ENCODE assay signal across 18 cellular contexts in genomic region chr3:190320594-190321362, GRCh38. TPM values are rescaled to one million over a fixed set of nuclear protein-coding genes. Genes with fewer than 3 reads are reported as not detected.
DNase-seq lines count a peak whose midpoint lies in the region; ATAC-seq and TF ChIP-seq lines count a peak whose summit lies in the region.
"Had no signal": no experiment of that assay in that cellular context is flagged by ENCODE, and none has a peak within 500 bp of the region (broad histone marks: within the 10 kb centered on the region; RNA-seq: fewer than 3 reads in every experiment).

No MANE protein-coding gene starts in this region.

- no peak for TF ChIP-seq CTCF in activated CD8-positive, alpha-beta T cell treated with anti-CD3 and anti-CD28 coated beads for 36 hours (IDR thresholded peaks at IDR 0.05)
- TF ChIP-seq CTCF in brain (conservative IDR thresholded peaks at IDR 0.05) (no peak), liver (IDR thresholded peaks at IDR 0.05; ENCODE audit: low read depth, low read length, missing input control) (no peak), type B pancreatic cell (conservative IDR thresholded peaks at IDR 0.05) (no peak)

- CTCF ChIA-PET in activated CD8-positive, alpha-beta T cell treated with anti-CD3 and anti-CD28 coated beads for 36 hours (lab: Charles Lee): interaction anchor here (1.0 to 4.0 kb wide), 12 partner anchors 8 to 124 kb away, joined by 3 to 36 read pairs (median 12); no protein-coding TSS in a partner anchor
- CTCF ChIA-PET in activated CD8-positive, alpha-beta T cell treated with anti-CD3 and anti-CD28 coated beads, Interleukin-2, amount 10 ng/mL, durations not matched to agents 7 days and 5 days (lab: Charles Lee): interaction anchor here (1.3 to 3.3 kb wide), 8 partner anchors 12 to 359 kb away, joined by 4 to 20 read pairs (median 11); no protein-coding TSS in a partner anchor

- H3K36me3 ChIP-seq in liver (ENCODE audit: control insufficient read depth in 4 of 4, insufficient read depth in 3 of 4, low read depth in 1 of 4, low read length in 3 of 4): no peaks in the 10 kb centered on the region
- H3K36me3 ChIP-seq: heart left ventricle, left ventricle myocardium inferior, neutrophil, tibial artery had no signal

- peak overlapping the region; percentile 87 to 90 (median 89) for H3K4me3 ChIP-seq in liver (ENCODE audit: low read depth in 1 of 3, low read length in 3 of 3)

- 33% methylated on average over 7 of the region's 7 CpGs for WGBS in liver

- no peaks in the 10 kb centered on the region for H3K27me3 ChIP-seq in liver (ENCODE audit: control insufficient read depth in 4 of 4, insufficient read depth in 4 of 4, low read length in 3 of 4)

- peaks cover 32% of the 10 kb centered on the region for H3K27me3 Mint-ChIP-seq in activated CD8-positive, alpha-beta T cell treated with anti-CD3 and anti-CD28 coated beads for 36 hours
- peaks cover 37% of the 10 kb centered on the region for H3K27me3 Mint-ChIP-seq in activated CD8-positive, alpha-beta T cell treated with anti-CD3 and anti-CD28 coated beads, Interleukin-2, amount 10 ng/mL, durations not matched to agents 7 days and 5 days (ENCODE audit: low read depth)
- H3K27me3 Mint-ChIP-seq in brain (peaks cover 37% of the 10 kb centered on the region), type B pancreatic cell (peaks cover 47% of the 10 kb centered on the region)

- no peak for DNase-seq in activated CD8-positive, alpha-beta T cell treated with anti-CD3 and anti-CD28 coated beads for 36 hours
- DNase-seq in activated CD8-positive, alpha-beta T cell treated with anti-CD3 and anti-CD28 coated beads, Interleukin-2, amount 10 ng/mL, durations not matched to agents 7 days and 5 days: no peak
- DNase-seq in type B pancreatic cell (ENCODE audit: extremely low spot score, unreplicated experiment): no peak
- DNase-seq in SKM-1 treated with dmso at 0.1 percent for 144 hours (lab: John Stamatoyannopoulos, UW; ENCODE audit: unreplicated experiment): no peak
- no peak for DNase-seq in NCI-H146 treated with DMSO at 0.1 percent for 48 hours (lab: John Stamatoyannopoulos, UW; ENCODE audit: unreplicated experiment)
- DNase-seq: activated B cell treated with CpG ODN at 0.5 μM for 24 hours; anterior cingulate cortex; effector memory CD8-positive, alpha-beta T cell; heart left ventricle; Kasumi-1; left ventricle myocardium inferior; NCI-H2029 treated with DMSO at 0.1 percent for 48 hours; SK-N-SH; tibial artery had no signal

- H3K4me1 ChIP-seq in liver (ENCODE audit: control insufficient read depth in 4 of 4, insufficient read depth in 4 of 4, low read length in 3 of 4): peaks cover 0 to 44% (median 19%) of the 10 kb centered on the region in 4 donors

- no peak for TF ChIP-seq RAD21 in liver (IDR thresholded peaks at IDR 0.05)

- H3K9me3 Mint-ChIP-seq in activated CD8-positive, alpha-beta T cell treated with anti-CD3 and anti-CD28 coated beads for 36 hours: no peaks in the 10 kb centered on the region
- H3K9me3 Mint-ChIP-seq in activated CD8-positive, alpha-beta T cell treated with anti-CD3 and anti-CD28 coated beads, Interleukin-2, amount 10 ng/mL, durations not matched to agents 7 days and 5 days (ENCODE audit: insufficient read depth): no peaks in the 10 kb centered on the region
- H3K9me3 Mint-ChIP-seq in brain: no peaks in the 10 kb centered on the region
- no peaks in the 10 kb centered on the region for H3K9me3 Mint-ChIP-seq in type B pancreatic cell
- H3K9me3 Mint-ChIP-seq: activated B cell treated with CpG ODN at 0.5 μM for 24 hours; effector memory CD8-positive, alpha-beta T cell had no signal

- intact Hi-C loops in activated CD8-positive, alpha-beta T cell treated with anti-CD3 and anti-CD28 coated beads for 36 hours (cut with micrococcal nuclease): loop anchor here (5.0 to 10.0 kb wide), 2 partner anchors 93 to 356 kb away; no protein-coding TSS in a partner anchor

- POLR2A ChIA-PET in activated CD8-positive, alpha-beta T cell treated with anti-CD3 and anti-CD28 coated beads for 36 hours (lab: Charles Lee): no interaction called here
- POLR2A ChIA-PET in activated CD8-positive, alpha-beta T cell treated with anti-CD3 and anti-CD28 coated beads, Interleukin-2, amount 10 ng/mL, durations not matched to agents 7 days and 5 days (lab: Charles Lee): interaction anchor here (0.9 kb wide), 1 partner anchor 14 kb away, joined by 3 read pairs; no protein-coding TSS in a partner anchor

- no peaks in the 10 kb centered on the region for H3K9me3 ChIP-seq in liver (ENCODE audit: control insufficient read depth in 4 of 4, low read length in 3 of 4)
- H3K9me3 ChIP-seq: heart left ventricle, left ventricle myocardium inferior, neutrophil, SK-N-SH, tibial artery had no signal

- ATAC-seq in activated CD8-positive, alpha-beta T cell treated with anti-CD3 and anti-CD28 coated beads for 36 hours: no peak
- ATAC-seq in activated CD8-positive, alpha-beta T cell treated with anti-CD3 and anti-CD28 coated beads, Interleukin-2, amount 10 ng/mL, durations not matched to agents 7 days and 5 days: no peak
- no peak for ATAC-seq in HG02798 (IDR thresholded peaks at IDR 0.05; ENCODE audit: poor library complexity, unreplicated experiment)
- ATAC-seq: effector memory CD8-positive, alpha-beta T cell had no signal

- H3K27ac ChIP-seq in liver (ENCODE audit: low read depth in 1 of 2, low read length in 2 of 2): peak overlapping the region; percentile 84 to 92
- H3K27ac ChIP-seq: heart left ventricle, left ventricle myocardium inferior, neutrophil, tibial artery had no signal

- peak overlapping the region; percentile 96 to 99 for H3K9ac ChIP-seq in liver (ENCODE audit: low read depth in 1 of 2, low read length in 2 of 2)
- H3K9ac ChIP-seq: SK-N-SH had no signal

- peak overlapping the region; percentile 24 for H3K4me3 Mint-ChIP-seq in activated CD8-positive, alpha-beta T cell treated with anti-CD3 and anti-CD28 coated beads for 36 hours
- no peak overlapping the region for H3K4me3 Mint-ChIP-seq in activated CD8-positive, alpha-beta T cell treated with anti-CD3 and anti-CD28 coated beads, Interleukin-2, amount 10 ng/mL, durations not matched to agents 7 days and 5 days
- H3K4me3 Mint-ChIP-seq in brain: peak overlapping the region in 4 of 5 experiments; percentile 35 to 90 (median 82)
- peak overlapping the region; percentile 81 for H3K4me3 Mint-ChIP-seq in type B pancreatic cell
- H3K4me3 Mint-ChIP-seq: activated B cell treated with CpG ODN at 0.5 μM for 24 hours had no signal

- no peak overlapping the region for H3K27ac Mint-ChIP-seq in activated CD8-positive, alpha-beta T cell treated with anti-CD3 and anti-CD28 coated beads for 36 hours
- no peak overlapping the region for H3K27ac Mint-ChIP-seq in activated CD8-positive, alpha-beta T cell treated with anti-CD3 and anti-CD28 coated beads, Interleukin-2, amount 10 ng/mL, durations not matched to agents 7 days and 5 days
- H3K27ac Mint-ChIP-seq in brain: peak overlapping the region in 1 of 5 experiments; percentile 35
- H3K27ac Mint-ChIP-seq in type B pancreatic cell: no peak overlapping the region
- H3K27ac Mint-ChIP-seq: activated B cell treated with CpG ODN at 0.5 μM for 24 hours; effector memory CD8-positive, alpha-beta T cell had no signal

- H3K36me3 Mint-ChIP-seq in activated CD8-positive, alpha-beta T cell treated with anti-CD3 and anti-CD28 coated beads for 36 hours (ENCODE audit: low read depth): no peaks in the 10 kb centered on the region
- H3K36me3 Mint-ChIP-seq in activated CD8-positive, alpha-beta T cell treated with anti-CD3 and anti-CD28 coated beads, Interleukin-2, amount 10 ng/mL, durations not matched to agents 7 days and 5 days (ENCODE audit: low read depth): no peaks in the 10 kb centered on the region
- no peaks in the 10 kb centered on the region for H3K36me3 Mint-ChIP-seq in brain
- no peaks in the 10 kb centered on the region for H3K36me3 Mint-ChIP-seq in type B pancreatic cell

- H3K4me1 Mint-ChIP-seq in activated CD8-positive, alpha-beta T cell treated with anti-CD3 and anti-CD28 coated beads for 36 hours (ENCODE audit: low read depth): peaks cover 28% of the 10 kb centered on the region
- peaks cover 9% of the 10 kb centered on the region for H3K4me1 Mint-ChIP-seq in activated CD8-positive, alpha-beta T cell treated with anti-CD3 and anti-CD28 coated beads, Interleukin-2, amount 10 ng/mL, durations not matched to agents 7 days and 5 days (ENCODE audit: low read depth)
- peaks cover 24% of the 10 kb centered on the region for H3K4me1 Mint-ChIP-seq in brain
- H3K4me1 Mint-ChIP-seq in type B pancreatic cell (ENCODE audit: unreplicated experiment): peaks cover 8% of the 10 kb centered on the region

TF ChIP-seq in liver, 16 proteins besides CTCF, POLR2A, EP300 and RAD21 (continues in another document):
- TF ChIP-seq YY1 (IDR thresholded peaks at IDR 0.05) (peak; percentile 63), TAF1 (conservative IDR thresholded peaks at IDR 0.05) (peak; percentile 12), REST (IDR thresholded peaks at IDR 0.05) (no peak)

RNA-seq across cellular contexts. Expression of gene CLDN1, which starts 1.5 kb away (rescaled TPM):
- total RNA-seq in activated CD8-positive, alpha-beta T cell treated with anti-CD3 and anti-CD28 coated beads for 36 hours: under 1 TPM; 0.58 to 0.77 TPM
- total RNA-seq in activated CD8-positive, alpha-beta T cell treated with anti-CD3 and anti-CD28 coated beads, Interleukin-2, amount 10 ng/mL, durations not matched to agents 7 days and 5 days: not detected
- 0.44 TPM for polyA plus RNA-seq in brain (ENCODE audit: insufficient read depth, low read depth, low replicate concordance)
- 10 to 100 TPM; 85.2 to 92.0 TPM for total RNA-seq in liver
- 10 to 100 TPM; 57.8 to 89.4 TPM for polyA plus RNA-seq in liver
- 9.7 and 11.9 TPM in 2 replicates for total RNA-seq in type B pancreatic cell (ENCODE audit: low replicate concordance)
- total RNA-seq: activated B cell treated with CpG ODN at 0.5 μM for 24 hours had no signal
